ENCODE assay signal across 1 cellular context in the genomic region with DNA sequence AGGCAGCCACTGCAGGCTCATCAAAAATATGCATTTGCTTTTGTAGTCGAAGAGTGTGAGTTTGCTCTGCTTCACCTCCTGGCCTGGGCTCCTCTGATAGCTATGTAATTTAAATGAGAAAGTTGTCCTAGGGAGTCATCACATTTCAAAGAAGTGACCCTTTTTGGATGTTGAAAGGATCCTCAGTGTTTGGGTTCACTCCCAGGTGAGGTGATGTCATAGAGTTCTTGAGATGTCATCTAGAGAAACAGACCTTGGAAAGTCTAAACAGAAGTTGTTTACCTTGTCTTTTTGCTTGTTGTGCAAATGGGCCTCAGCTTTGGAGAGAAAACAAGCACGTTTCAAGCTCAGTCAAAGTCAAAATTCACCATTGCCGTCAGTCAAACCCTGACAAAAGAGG.
A peak's percentile ranks its signal among the peaks of the same experiment; 100 is the strongest.
TF ChIP-seq lines count a peak whose summit lies in the region.

No MANE protein-coding gene starts in this region.

TF ChIP-seq in H1, 55 proteins besides CTCF, POLR2A, EP300 and RAD21 (continued from another document):
- no peak for TF ChIP-seq CHD7 (IDR thresholded peaks at IDR 0.05; ENCODE audit: insufficient replicate concordance, low read length)
- 0 out of 2 replicates have a peak, but pooled peaks have one; percentile 37 for TF ChIP-seq JUN (IDR thresholded peaks at IDR 0.05; ENCODE audit: low read depth, low read length)
- TF ChIP-seq, protein P1, sequence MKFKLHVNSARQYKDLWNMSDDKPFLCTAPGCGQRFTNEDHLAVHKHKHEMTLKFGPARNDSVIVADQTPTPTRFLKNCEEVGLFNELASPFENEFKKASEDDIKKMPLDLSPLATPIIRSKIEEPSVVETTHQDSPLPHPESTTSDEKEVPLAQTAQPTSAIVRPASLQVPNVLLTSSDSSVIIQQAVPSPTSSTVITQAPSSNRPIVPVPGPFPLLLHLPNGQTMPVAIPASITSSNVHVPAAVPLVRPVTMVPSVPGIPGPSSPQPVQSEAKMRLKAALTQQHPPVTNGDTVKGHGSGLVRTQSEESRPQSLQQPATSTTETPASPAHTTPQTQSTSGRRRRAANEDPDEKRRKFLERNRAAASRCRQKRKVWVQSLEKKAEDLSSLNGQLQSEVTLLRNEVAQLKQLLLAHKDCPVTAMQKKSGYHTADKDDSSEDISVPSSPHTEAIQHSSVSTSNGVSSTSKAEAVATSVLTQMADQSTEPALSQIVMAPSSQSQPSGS (IDR thresholded peaks at IDR 0.05; ENCODE audit: low read length), result peak; percentile 93
- peak; percentile 74; the same call in 1 of the 2 replicates for TF ChIP-seq CREB1 (IDR thresholded peaks at IDR 0.05)
- peak; percentile 61; the same call in 1 of the 2 replicates for TF ChIP-seq TEAD4 (IDR thresholded peaks at IDR 0.05; ENCODE audit: low read depth, low read length)
- 0 out of 2 replicates have a peak, but pooled peaks have one; percentile 11 for TF ChIP-seq SP1 (IDR thresholded peaks at IDR 0.05; ENCODE audit: low read depth, low read length)
- peak; percentile 22 for TF ChIP-seq NANOG (IDR thresholded peaks at IDR 0.05; ENCODE audit: insufficient read depth, low read depth, low read length, poor library complexity, severe bottlenecking)
- TF ChIP-seq RXRA (IDR thresholded peaks at IDR 0.05; ENCODE audit: insufficient read depth, low read depth, low read length), result no peak
